ENCODE assay signal across 1 cellular context in the genomic region with DNA sequence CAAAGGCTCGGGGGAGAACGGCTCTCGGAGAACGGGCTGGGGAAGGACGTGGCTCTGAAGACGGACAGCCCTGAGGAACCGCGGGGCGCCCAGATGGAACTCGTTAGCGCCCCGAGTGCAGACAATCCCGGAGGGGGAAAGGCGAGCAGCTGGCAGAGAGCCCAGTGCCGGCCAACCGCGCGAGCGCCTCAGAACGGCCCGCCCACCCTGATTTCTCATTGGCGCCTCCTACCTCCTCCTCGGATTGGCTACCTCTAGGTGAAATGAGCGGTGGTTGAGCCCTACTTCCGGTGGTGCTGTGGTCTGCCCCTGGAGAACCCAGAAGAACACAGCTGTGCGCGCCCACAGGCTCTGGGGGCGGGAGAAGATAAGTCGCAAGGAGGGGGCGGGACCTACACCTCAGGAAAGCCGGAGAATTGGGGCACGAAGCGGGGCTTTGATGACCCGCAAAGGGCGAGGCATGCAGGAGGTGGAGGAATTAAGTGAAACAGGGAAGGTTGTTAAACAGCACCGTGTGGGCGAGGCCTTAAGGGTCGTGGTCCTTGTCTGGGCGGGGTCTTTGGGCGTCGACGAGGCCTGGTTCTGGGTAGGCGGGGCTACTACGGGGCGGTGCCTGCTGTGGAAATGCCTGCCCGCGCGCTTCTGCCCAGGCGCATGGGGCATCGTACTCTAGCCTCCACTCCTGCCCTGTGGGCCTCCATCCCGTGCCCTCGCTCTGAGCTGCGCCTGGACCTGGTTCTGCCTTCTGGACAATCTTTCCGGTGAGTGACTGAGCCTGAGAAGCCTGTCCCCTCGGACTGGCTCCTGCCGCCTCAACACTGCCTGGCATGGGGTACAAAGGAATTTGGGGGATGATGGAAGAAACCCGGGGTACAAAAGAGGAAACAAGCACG.
A peak's percentile ranks its signal among the peaks of the same experiment; 100 is the strongest.
TF ChIP-seq lines count a peak whose summit lies in the region.

A gene (plus strand): TSS at position 290 of the 893 bp plus-strand sequence. CDS start 335 bp downstream, at position 625.

TF ChIP-seq in K562, 482 proteins besides CTCF, POLR2A, EP300 and RAD21 (continued from another document and continues in another):
- TF ChIP-seq TEAD4 (IDR thresholded peaks at IDR 0.05; ENCODE audit: low read length) (peak; percentile 61), TEAD4 (CRISPR knock-in tag; IDR thresholded peaks at IDR 0.05; ENCODE audit: borderline replicate concordance) (no peak), ZNF212 (CRISPR knock-in tag; IDR thresholded peaks at IDR 0.05) (0 out of 2 replicates have a peak, but pooled peaks have one; percentile 9), CREB1 (IDR thresholded peaks at IDR 0.05) (0 out of 2 replicates have a peak, but pooled peaks have one; percentile 3), CREB1 (CRISPR knock-in tag; IDR thresholded peaks at IDR 0.05) (peak; percentile 70; the same call in 1 of the 2 replicates), ZSCAN32 (CRISPR knock-in tag; IDR thresholded peaks at IDR 0.05) (no peak), HCFC1 (IDR thresholded peaks at IDR 0.05; ENCODE audit: low read depth, low read length) (peak; percentile 52), SMARCC2 (IDR thresholded peaks at IDR 0.05; ENCODE audit: low read depth) (no peak), KLF16 (IDR thresholded peaks at IDR 0.05) (no peak), HDAC6 (IDR thresholded peaks at IDR 0.05; ENCODE audit: low read depth, low read length) (no peak), PCBP2 (IDR thresholded peaks at IDR 0.05; ENCODE audit: low read depth, low read length, poor library complexity, severe bottlenecking) (no peak), NCOA6 (IDR thresholded peaks at IDR 0.05) (no peak), ZNF282 (CRISPR knock-in tag; IDR thresholded peaks at IDR 0.05) (no peak), KLF6 (CRISPR knock-in tag; IDR thresholded peaks at IDR 0.05; ENCODE audit: borderline replicate concordance) (peak; percentile 64; the same call in 1 of the 2 replicates), ZNF408 (CRISPR knock-in tag; IDR thresholded peaks at IDR 0.05; ENCODE audit: low read depth) (no peak), NR2F6 (CRISPR knock-in tag; IDR thresholded peaks at IDR 0.05) (no peak), TBP (optimal IDR thresholded peaks at IDR 0.05; ENCODE audit: low read depth, low read length) (no peak), E2F3 (CRISPR knock-in tag; IDR thresholded peaks at IDR 0.05) (no peak), KDM5B (IDR thresholded peaks at IDR 0.05; ENCODE audit: insufficient replicate concordance, low read depth, low read length) (peak; percentile 80), PTBP1 (IDR thresholded peaks at IDR 0.05; ENCODE audit: low read depth, low read length) (0 out of 2 replicates have a peak, but pooled peaks have one; percentile 11), ESRRB (CRISPR knock-in tag; IDR thresholded peaks at IDR 0.05; ENCODE audit: borderline replicate concordance) (no peak), ARNT (IDR thresholded peaks at IDR 0.05) (no peak), RUNX1 (IDR thresholded peaks at IDR 0.05; ENCODE audit: low read depth) (no peak), EZH2 (IDR thresholded peaks at IDR 0.05; ENCODE audit: borderline replicate concordance, low read depth, low read length) (no peak), NFYB (IDR thresholded peaks at IDR 0.05; ENCODE audit: extremely low read depth, insufficient read length) (peak; percentile 88), ARID2 (IDR thresholded peaks at IDR 0.05) (no peak), TRIM28 (IDR thresholded peaks at IDR 0.05) (0 out of 2 replicates have a peak, but pooled peaks have one; percentile 21), FOXK1 (CRISPR knock-in tag; IDR thresholded peaks at IDR 0.05; ENCODE audit: borderline replicate concordance) (peak; percentile 92), HDAC3 (IDR thresholded peaks at IDR 0.05; ENCODE audit: borderline replicate concordance, partially characterized antibody) (no peak), POU5F1 (IDR thresholded peaks at IDR 0.05; ENCODE audit: borderline replicate concordance, low read depth, low read length, partially characterized antibody) (no peak), EGR1 (conservative IDR thresholded peaks at IDR 0.05) (peak; percentile 99), BHLHE40 (IDR thresholded peaks at IDR 0.05; ENCODE audit: low read length) (peak; percentile 27), SP2 (IDR thresholded peaks at IDR 0.05; ENCODE audit: extremely low read depth, low read depth, low read length, poor library complexity, severe bottlenecking) (peak; percentile 56), POLR3A (IDR thresholded peaks at IDR 0.05; ENCODE audit: borderline replicate concordance, extremely low read depth, insufficient read depth, insufficient read length) (no peak), PTRF (tag; IDR thresholded peaks at IDR 0.05) (no peak), CBFB (CRISPR knock-in tag; IDR thresholded peaks at IDR 0.05) (no peak; the same call in 1 of the 2 replicates), CC2D1A (IDR thresholded peaks at IDR 0.05) (peak; percentile 97), POLR2B (IDR thresholded peaks at IDR 0.05; ENCODE audit: low read depth, partially characterized antibody) (peak; percentile 74), SMAD4 (CRISPR knock-in tag; conservative IDR thresholded peaks at IDR 0.05) (0 out of 2 replicates have a peak, but pooled peaks have one; percentile 63), ZNF23 (CRISPR knock-in tag; IDR thresholded peaks at IDR 0.05) (no peak), ASH1L (IDR thresholded peaks at IDR 0.05; ENCODE audit: borderline replicate concordance, low read depth, partially characterized antibody) (peak; percentile 48), FOXK2 (conservative IDR thresholded peaks at IDR 0.05 in 1 of 2, IDR thresholded peaks at IDR 0.05 in 1 of 2; ENCODE audit: low read depth in 2 of 2) (peak; percentile 86 to 89)
- TF ChIP-seq, protein P1, sequence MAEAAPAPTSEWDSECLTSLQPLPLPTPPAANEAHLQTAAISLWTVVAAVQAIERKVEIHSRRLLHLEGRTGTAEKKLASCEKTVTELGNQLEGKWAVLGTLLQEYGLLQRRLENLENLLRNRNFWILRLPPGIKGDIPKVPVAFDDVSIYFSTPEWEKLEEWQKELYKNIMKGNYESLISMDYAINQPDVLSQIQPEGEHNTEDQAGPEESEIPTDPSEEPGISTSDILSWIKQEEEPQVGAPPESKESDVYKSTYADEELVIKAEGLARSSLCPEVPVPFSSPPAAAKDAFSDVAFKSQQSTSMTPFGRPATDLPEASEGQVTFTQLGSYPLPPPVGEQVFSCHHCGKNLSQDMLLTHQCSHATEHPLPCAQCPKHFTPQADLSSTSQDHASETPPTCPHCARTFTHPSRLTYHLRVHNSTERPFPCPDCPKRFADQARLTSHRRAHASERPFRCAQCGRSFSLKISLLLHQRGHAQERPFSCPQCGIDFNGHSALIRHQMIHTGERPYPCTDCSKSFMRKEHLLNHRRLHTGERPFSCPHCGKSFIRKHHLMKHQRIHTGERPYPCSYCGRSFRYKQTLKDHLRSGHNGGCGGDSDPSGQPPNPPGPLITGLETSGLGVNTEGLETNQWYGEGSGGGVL (CRISPR knock-in tag; IDR thresholded peaks at IDR 0.05): no peak
- TF ChIP-seq, protein P2, sequence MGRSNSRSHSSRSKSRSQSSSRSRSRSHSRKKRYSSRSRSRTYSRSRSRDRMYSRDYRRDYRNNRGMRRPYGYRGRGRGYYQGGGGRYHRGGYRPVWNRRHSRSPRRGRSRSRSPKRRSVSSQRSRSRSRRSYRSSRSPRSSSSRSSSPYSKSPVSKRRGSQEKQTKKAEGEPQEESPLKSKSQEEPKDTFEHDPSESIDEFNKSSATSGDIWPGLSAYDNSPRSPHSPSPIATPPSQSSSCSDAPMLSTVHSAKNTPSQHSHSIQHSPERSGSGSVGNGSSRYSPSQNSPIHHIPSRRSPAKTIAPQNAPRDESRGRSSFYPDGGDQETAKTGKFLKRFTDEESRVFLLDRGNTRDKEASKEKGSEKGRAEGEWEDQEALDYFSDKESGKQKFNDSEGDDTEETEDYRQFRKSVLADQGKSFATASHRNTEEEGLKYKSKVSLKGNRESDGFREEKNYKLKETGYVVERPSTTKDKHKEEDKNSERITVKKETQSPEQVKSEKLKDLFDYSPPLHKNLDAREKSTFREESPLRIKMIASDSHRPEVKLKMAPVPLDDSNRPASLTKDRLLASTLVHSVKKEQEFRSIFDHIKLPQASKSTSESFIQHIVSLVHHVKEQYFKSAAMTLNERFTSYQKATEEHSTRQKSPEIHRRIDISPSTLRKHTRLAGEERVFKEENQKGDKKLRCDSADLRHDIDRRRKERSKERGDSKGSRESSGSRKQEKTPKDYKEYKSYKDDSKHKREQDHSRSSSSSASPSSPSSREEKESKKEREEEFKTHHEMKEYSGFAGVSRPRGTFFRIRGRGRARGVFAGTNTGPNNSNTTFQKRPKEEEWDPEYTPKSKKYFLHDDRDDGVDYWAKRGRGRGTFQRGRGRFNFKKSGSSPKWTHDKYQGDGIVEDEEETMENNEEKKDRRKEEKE (IDR thresholded peaks at IDR 0.05; ENCODE audit: borderline replicate concordance in 1 of 2, control insufficient read depth in 1 of 2, low read depth in 2 of 2, low read length in 1 of 2): peak in 1 of 2 experiments; percentile 1; a peak in 1 of 4 replicates
- TF ChIP-seq, protein P3, sequence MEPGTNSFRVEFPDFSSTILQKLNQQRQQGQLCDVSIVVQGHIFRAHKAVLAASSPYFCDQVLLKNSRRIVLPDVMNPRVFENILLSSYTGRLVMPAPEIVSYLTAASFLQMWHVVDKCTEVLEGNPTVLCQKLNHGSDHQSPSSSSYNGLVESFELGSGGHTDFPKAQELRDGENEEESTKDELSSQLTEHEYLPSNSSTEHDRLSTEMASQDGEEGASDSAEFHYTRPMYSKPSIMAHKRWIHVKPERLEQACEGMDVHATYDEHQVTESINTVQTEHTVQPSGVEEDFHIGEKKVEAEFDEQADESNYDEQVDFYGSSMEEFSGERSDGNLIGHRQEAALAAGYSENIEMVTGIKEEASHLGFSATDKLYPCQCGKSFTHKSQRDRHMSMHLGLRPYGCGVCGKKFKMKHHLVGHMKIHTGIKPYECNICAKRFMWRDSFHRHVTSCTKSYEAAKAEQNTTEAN (CRISPR knock-in tag; IDR thresholded peaks at IDR 0.05): no peak
- TF ChIP-seq, protein P4, sequence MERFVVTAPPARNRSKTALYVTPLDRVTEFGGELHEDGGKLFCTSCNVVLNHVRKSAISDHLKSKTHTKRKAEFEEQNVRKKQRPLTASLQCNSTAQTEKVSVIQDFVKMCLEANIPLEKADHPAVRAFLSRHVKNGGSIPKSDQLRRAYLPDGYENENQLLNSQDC (CRISPR knock-in tag; IDR thresholded peaks at IDR 0.05): no peak
- TF ChIP-seq, protein P5, sequence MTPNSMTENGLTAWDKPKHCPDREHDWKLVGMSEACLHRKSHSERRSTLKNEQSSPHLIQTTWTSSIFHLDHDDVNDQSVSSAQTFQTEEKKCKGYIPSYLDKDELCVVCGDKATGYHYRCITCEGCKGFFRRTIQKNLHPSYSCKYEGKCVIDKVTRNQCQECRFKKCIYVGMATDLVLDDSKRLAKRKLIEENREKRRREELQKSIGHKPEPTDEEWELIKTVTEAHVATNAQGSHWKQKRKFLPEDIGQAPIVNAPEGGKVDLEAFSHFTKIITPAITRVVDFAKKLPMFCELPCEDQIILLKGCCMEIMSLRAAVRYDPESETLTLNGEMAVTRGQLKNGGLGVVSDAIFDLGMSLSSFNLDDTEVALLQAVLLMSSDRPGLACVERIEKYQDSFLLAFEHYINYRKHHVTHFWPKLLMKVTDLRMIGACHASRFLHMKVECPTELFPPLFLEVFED (CRISPR knock-in tag; conservative IDR thresholded peaks at IDR 0.05): 0 out of 2 replicates have a peak, but pooled peaks have one; percentile 53
- TF ChIP-seq, protein P6, sequence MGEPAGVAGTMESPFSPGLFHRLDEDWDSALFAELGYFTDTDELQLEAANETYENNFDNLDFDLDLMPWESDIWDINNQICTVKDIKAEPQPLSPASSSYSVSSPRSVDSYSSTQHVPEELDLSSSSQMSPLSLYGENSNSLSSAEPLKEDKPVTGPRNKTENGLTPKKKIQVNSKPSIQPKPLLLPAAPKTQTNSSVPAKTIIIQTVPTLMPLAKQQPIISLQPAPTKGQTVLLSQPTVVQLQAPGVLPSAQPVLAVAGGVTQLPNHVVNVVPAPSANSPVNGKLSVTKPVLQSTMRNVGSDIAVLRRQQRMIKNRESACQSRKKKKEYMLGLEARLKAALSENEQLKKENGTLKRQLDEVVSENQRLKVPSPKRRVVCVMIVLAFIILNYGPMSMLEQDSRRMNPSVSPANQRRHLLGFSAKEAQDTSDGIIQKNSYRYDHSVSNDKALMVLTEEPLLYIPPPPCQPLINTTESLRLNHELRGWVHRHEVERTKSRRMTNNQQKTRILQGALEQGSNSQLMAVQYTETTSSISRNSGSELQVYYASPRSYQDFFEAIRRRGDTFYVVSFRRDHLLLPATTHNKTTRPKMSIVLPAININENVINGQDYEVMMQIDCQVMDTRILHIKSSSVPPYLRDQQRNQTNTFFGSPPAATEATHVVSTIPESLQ (CRISPR knock-in tag; IDR thresholded peaks at IDR 0.05): no peak
- TF ChIP-seq, protein P7, sequence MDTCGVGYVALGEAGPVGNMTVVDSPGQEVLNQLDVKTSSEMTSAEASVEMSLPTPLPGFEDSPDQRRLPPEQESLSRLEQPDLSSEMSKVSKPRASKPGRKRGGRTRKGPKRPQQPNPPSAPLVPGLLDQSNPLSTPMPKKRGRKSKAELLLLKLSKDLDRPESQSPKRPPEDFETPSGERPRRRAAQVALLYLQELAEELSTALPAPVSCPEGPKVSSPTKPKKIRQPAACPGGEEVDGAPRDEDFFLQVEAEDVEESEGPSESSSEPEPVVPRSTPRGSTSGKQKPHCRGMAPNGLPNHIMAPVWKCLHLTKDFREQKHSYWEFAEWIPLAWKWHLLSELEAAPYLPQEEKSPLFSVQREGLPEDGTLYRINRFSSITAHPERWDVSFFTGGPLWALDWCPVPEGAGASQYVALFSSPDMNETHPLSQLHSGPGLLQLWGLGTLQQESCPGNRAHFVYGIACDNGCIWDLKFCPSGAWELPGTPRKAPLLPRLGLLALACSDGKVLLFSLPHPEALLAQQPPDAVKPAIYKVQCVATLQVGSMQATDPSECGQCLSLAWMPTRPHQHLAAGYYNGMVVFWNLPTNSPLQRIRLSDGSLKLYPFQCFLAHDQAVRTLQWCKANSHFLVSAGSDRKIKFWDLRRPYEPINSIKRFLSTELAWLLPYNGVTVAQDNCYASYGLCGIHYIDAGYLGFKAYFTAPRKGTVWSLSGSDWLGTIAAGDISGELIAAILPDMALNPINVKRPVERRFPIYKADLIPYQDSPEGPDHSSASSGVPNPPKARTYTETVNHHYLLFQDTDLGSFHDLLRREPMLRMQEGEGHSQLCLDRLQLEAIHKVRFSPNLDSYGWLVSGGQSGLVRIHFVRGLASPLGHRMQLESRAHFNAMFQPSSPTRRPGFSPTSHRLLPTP (IDR thresholded peaks at IDR 0.05; ENCODE audit: borderline replicate concordance, extremely low read depth, insufficient read length): no peak
- TF ChIP-seq, protein P8, sequence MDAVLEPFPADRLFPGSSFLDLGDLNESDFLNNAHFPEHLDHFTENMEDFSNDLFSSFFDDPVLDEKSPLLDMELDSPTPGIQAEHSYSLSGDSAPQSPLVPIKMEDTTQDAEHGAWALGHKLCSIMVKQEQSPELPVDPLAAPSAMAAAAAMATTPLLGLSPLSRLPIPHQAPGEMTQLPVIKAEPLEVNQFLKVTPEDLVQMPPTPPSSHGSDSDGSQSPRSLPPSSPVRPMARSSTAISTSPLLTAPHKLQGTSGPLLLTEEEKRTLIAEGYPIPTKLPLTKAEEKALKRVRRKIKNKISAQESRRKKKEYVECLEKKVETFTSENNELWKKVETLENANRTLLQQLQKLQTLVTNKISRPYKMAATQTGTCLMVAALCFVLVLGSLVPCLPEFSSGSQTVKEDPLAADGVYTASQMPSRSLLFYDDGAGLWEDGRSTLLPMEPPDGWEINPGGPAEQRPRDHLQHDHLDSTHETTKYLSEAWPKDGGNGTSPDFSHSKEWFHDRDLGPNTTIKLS (IDR thresholded peaks at IDR 0.05; ENCODE audit: borderline replicate concordance, low read depth): peak; percentile 82
